ENCODE assay signal across 14 cellular contexts in genomic region chr1:43569175-43569574, GRCh38.
"Had no signal": no experiment of that assay in that cellular context is flagged by ENCODE, and none has a peak within 500 bp of the region (broad histone marks: within the 10 kb centered on the region; RNA-seq: fewer than 3 reads in every experiment).

No MANE protein-coding gene starts in this region.

- FAIRE-seq: astrocyte, kidney, pancreas had no signal

- H3K27me3 ChIP-seq: pancreas had no signal

- H3K9me3 ChIP-seq: gastrocnemius medialis, pancreas had no signal

- H3K9me3 Mint-ChIP-seq: neural crest cell; stimulated activated effector memory CD8-positive, alpha-beta T cell treated with anti-CD3 and anti-CD28 coated beads, Interleukin-12 subunit alpha, Interleukin-12 subunit beta, amount 100 ng/mL, for 72 hours had no signal

- H3K36me3 ChIP-seq: gastrocnemius medialis, pancreas had no signal

- H3K27ac ChIP-seq: coronary artery, gastrocnemius medialis, pancreas had no signal

- DNase-seq: activated CD4-positive, alpha-beta T cell treated with anti-CD3 and anti-CD28 coated beads for 48 hours; activated CD8-positive, alpha-beta memory T cell treated with anti-CD3 and anti-CD28 coated beads, Interleukin-2, amount 50 U/mL, for 48 hours; activated CD8-positive, alpha-beta T cell treated with anti-CD3 and anti-CD28 coated beads, Interleukin-2, amount 10 ng/mL, durations not matched to agents 7 days and 5 days; activated naive CD4-positive, alpha-beta T cell treated with Interleukin-2 at 50 U/mL for 16 hours; effector CD8-positive, alpha-beta T cell; gastrocnemius medialis; kidney; pancreas; T-helper 9 cell; trophoblast cell had no signal

- H3K27ac Mint-ChIP-seq: activated CD8-positive, alpha-beta T cell treated with anti-CD3 and anti-CD28 coated beads, Interleukin-2, amount 10 ng/mL, durations not matched to agents 7 days and 5 days had no signal

- H3K36me3 Mint-ChIP-seq: stimulated activated effector memory CD8-positive, alpha-beta T cell treated with anti-CD3 and anti-CD28 coated beads, Interleukin-12 subunit alpha, Interleukin-12 subunit beta, amount 100 ng/mL, for 72 hours had no signal

- H3K4me3 Mint-ChIP-seq: activated CD8-positive, alpha-beta T cell treated with anti-CD3 and anti-CD28 coated beads, Interleukin-2, amount 10 ng/mL, durations not matched to agents 7 days and 5 days; stimulated activated effector memory CD8-positive, alpha-beta T cell treated with anti-CD3 and anti-CD28 coated beads, Interleukin-12 subunit alpha, Interleukin-12 subunit beta, amount 100 ng/mL, for 72 hours had no signal

- ATAC-seq: activated CD8-positive, alpha-beta T cell treated with anti-CD3 and anti-CD28 coated beads, Interleukin-2, amount 10 ng/mL, durations not matched to agents 7 days and 5 days; gastrocnemius medialis; pancreas; stimulated activated effector memory CD8-positive, alpha-beta T cell treated with anti-CD3 and anti-CD28 coated beads, Interleukin-12 subunit alpha, Interleukin-12 subunit beta, amount 100 ng/mL, for 72 hours had no signal

- H3K4me3 ChIP-seq: coronary artery, gastrocnemius medialis, pancreas had no signal
